In the genomic region with DNA sequence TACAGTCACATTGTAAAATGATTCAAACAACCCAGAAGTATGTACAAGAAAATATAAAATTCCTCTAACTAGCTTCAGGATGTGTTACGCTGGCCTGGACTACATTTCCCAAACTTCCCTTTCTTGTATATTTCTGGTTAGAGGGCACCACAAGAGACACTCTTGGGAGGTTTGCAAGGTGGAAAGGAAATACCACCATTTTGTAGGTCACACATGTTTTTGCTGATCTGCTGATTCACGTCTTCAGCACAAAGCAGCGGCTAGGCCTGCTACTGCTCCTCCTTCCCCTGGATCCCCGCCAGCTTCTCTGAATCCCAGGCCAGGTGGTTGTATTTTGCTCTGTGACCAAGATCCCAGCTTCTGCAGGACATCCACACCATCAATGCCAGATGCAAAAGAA, we compare ENCODE assay signal across 8 cellular contexts.
DNase-seq lines count a peak whose midpoint lies in the region; ATAC-seq, FAIRE-seq and TF ChIP-seq lines count a peak whose summit lies in the region.

No MANE protein-coding gene starts in this region.

- peaks cover 1% of the 10 kb centered on the region for H3K36me3 ChIP-seq in bronchial epithelial cell (ENCODE audit: control insufficient read depth, insufficient read depth, low read length)
- H3K36me3 ChIP-seq in ovary, result no peaks in the 10 kb centered on the region
- peaks cover 2 to 10% of the 10 kb centered on the region in 2 experiments for H3K36me3 ChIP-seq in trophoblast cell (ENCODE audit: control insufficient read depth in 1 of 2, insufficient read depth in 2 of 2, low read length in 2 of 2)

- no peaks in the 10 kb centered on the region for H3K79me1 ChIP-seq in trophoblast cell (ENCODE audit: low read length)

- FAIRE-seq in bronchial epithelial cell (lab: Jason Lieb, UNC), result no peak

- H4K8ac ChIP-seq in trophoblast cell (ENCODE audit: low read depth, low read length), result no peak overlapping the region

- no peak for TF ChIP-seq EP300 in ovary (IDR thresholded peaks at IDR 0.05)

- H3K9me3 ChIP-seq in ovary (no peaks in the 10 kb centered on the region), trophoblast cell (ENCODE audit: insufficient read depth, low read depth, low read length) (no peaks in the 10 kb centered on the region)

- H4K12ac ChIP-seq in trophoblast cell (ENCODE audit: low read depth, low read length), result no peak overlapping the region

- TF ChIP-seq POLR2A in ovary (IDR thresholded peaks at IDR 0.05), result no peak

- peaks cover 5% of the 10 kb centered on the region for H3K4me1 ChIP-seq in ovary (ENCODE audit: insufficient read depth)
- no peaks in the 10 kb centered on the region for H3K4me1 ChIP-seq in trophoblast cell (ENCODE audit: control insufficient read depth in 1 of 2, insufficient read depth in 2 of 2, low read length in 2 of 2)

- intact Hi-C loops in ovary (cut with DNase I), result no loop called here

- H3K18ac ChIP-seq in trophoblast cell (ENCODE audit: low read length), result no peak overlapping the region

- no peak overlapping the region for H2AFZ ChIP-seq in trophoblast cell (ENCODE audit: insufficient read depth, low read length, poor library complexity)

- no peak overlapping the region for H3K23ac ChIP-seq in trophoblast cell (ENCODE audit: low read length)

- H3K4me3 ChIP-seq in bronchial epithelial cell (ENCODE audit: low read depth, low read length) (no peak overlapping the region), ovary (no peak overlapping the region), trophoblast cell (ENCODE audit: low read depth, low read length) (no peak overlapping the region)

- no peak overlapping the region for H3K4me2 ChIP-seq in trophoblast cell (ENCODE audit: low read length)

- H2AK5ac ChIP-seq in trophoblast cell (ENCODE audit: low read length), result no peak overlapping the region

- H4K91ac ChIP-seq in trophoblast cell (ENCODE audit: low read depth, low read length), result no peak overlapping the region

- H3K27ac ChIP-seq in ovary (no peak overlapping the region), trophoblast cell (ENCODE audit: low read depth, low read length) (no peak overlapping the region)

- 55 to 59% (median 55%) methylated on average over 4 of the region's 4 CpGs for WGBS in ovary, 3 donors
- WGBS in trophoblast cell (ENCODE audit: extremely low coverage, insufficient coverage, insufficient read length), result no CpG with 5 or more reads among the region's 4 CpGs

- H2BK12ac ChIP-seq in trophoblast cell (ENCODE audit: low read length), result no peak overlapping the region

- H2BK5ac ChIP-seq in trophoblast cell (ENCODE audit: low read depth, low read length, poor library complexity), result no peak overlapping the region

- H3K79me2 ChIP-seq in trophoblast cell (ENCODE audit: control insufficient read depth, insufficient read depth, low read length, poor library complexity), result no peaks in the 10 kb centered on the region

- no peak for TF ChIP-seq CTCF in bronchial epithelial cell (IDR thresholded peaks at IDR 0.05; ENCODE audit: insufficient read depth, low read length, severe bottlenecking)
- TF ChIP-seq CTCF in ovary (IDR thresholded peaks at IDR 0.05), result no peak

- DNase-seq in NCI-H2196 (lab: John Stamatoyannopoulos, UW; ENCODE audit: unreplicated experiment), result peak; percentile 30
- DNase-seq in bronchial epithelial cell (ENCODE audit: low read depth), result peak; percentile 54
- DNase-seq in ovary, result peak; percentile 46 to 63 (median 53)
- DNase-seq in trophoblast cell, result no peak
- DNase-seq in stimulated activated naive CD4-positive, alpha-beta T cell (lab: John Stamatoyannopoulos, UW), result no peak
- DNase-seq in stimulated activated CD4-positive, alpha-beta T cell treated with anti-CD3 and anti-CD28 coated beads, Interleukin-15, amount 100 ng/mL, for 24 hours, result no peak

- H3K14ac ChIP-seq in trophoblast cell (ENCODE audit: low read length), result no peak overlapping the region

- no peak overlapping the region for H3K9ac ChIP-seq in trophoblast cell (ENCODE audit: low read length)

- H2BK120ac ChIP-seq in trophoblast cell (ENCODE audit: insufficient read depth, low read length, poor library complexity), result no peak overlapping the region

- H3K27me3 ChIP-seq in bronchial epithelial cell (ENCODE audit: control insufficient read depth, insufficient read depth, low read length) (no peaks in the 10 kb centered on the region), ovary (no peaks in the 10 kb centered on the region), trophoblast cell (ENCODE audit: insufficient read depth, low read length) (no peaks in the 10 kb centered on the region)

- ATAC-seq in GM18502 (IDR thresholded peaks at IDR 0.05; ENCODE audit: poor library complexity, unreplicated experiment) (peak; percentile 17), HG02759 (IDR thresholded peaks at IDR 0.05; ENCODE audit: unreplicated experiment) (no peak)

- H3K4ac ChIP-seq in trophoblast cell (ENCODE audit: low read depth, low read length), result no peak overlapping the region

Comparison
In these comparisons a context has a peak if more than half of its experiments do, and no peak if none do; other contexts are left out.
1. DNase-seq: peak in NCI-H2196 (single experiment), bronchial epithelial cell (single experiment) and ovary (5 of 5); none in trophoblast cell (0 of 2), stimulated activated naive CD4-positive, alpha-beta T cell (0 of 6) and stimulated activated CD4-positive, alpha-beta T cell treated with anti-CD3 and anti-CD28 coated beads, Interleukin-15, amount 100 ng/mL, for 24 hours (single experiment).